In the genomic region with DNA sequence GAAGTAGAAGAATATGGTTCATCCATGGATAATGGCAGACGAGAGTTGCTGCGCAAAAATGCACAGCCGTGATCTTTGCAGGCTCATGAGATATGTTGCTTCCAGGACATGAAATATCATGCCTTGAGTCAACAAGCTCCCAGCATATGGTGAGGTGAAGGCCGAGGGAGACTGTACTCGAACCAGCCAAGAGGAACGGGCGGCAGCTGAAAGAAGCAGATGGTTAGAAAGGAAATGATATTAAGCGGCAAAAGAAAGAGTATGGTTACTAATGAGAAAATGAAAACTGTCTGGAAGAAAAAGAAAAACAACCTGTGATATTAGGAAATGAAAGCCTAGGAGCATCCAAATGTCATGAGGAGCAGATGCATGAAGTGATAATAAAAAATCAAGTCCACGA, we compare ENCODE assay signal across 20 cellular contexts.
DNase-seq lines count a peak whose midpoint lies in the region; ATAC-seq and TF ChIP-seq lines count a peak whose summit lies in the region.
"Had no signal": no experiment of that assay in that cellular context is flagged by ENCODE, and none has a peak within 500 bp of the region (broad histone marks: within the 10 kb centered on the region; RNA-seq: fewer than 3 reads in every experiment).

No MANE protein-coding gene starts in this region.

- H3K36me3 Mint-ChIP-seq in brain = peaks cover 26% of the 10 kb centered on the region
- H3K36me3 Mint-ChIP-seq: CD4-positive, CD25-positive, alpha-beta regulatory T cell; IgD-negative memory B cell had no signal

- no peak for TF ChIP-seq CTCF in brain (conservative IDR thresholded peaks at IDR 0.05)

- H3K4me1 Mint-ChIP-seq in brain = peaks cover 30% of the 10 kb centered on the region
- H3K4me1 Mint-ChIP-seq: CD4-positive, CD25-positive, alpha-beta regulatory T cell; IgD-negative memory B cell; T-helper 17 cell had no signal

- peaks cover 5% of the 10 kb centered on the region for H3K27me3 Mint-ChIP-seq in brain

- ATAC-seq in GM18498 (IDR thresholded peaks at IDR 0.05; ENCODE audit: unreplicated experiment) (no peak), HG03342 (IDR thresholded peaks at IDR 0.05; ENCODE audit: unreplicated experiment) (no peak)
- ATAC-seq: SK-N-SH treated with all-trans-retinoic acid at 6 μM for 48 hours, T-helper 17 cell had no signal

- peak overlapping the region in 4 of 5 experiments; percentile 9 to 51 (median 34) for H3K27ac Mint-ChIP-seq in brain
- H3K27ac Mint-ChIP-seq: IgD-negative memory B cell, T-helper 17 cell had no signal

- DNase-seq in NCI-H82 (lab: John Stamatoyannopoulos, UW) = peak; percentile 42
- DNase-seq in NCI-H82 treated with DMSO at 0.1 percent for 48 hours (lab: John Stamatoyannopoulos, UW; ENCODE audit: unreplicated experiment) = no peak
- DNase-seq in NCI-H446 treated with DMSO at 0.1 percent for 48 hours (lab: John Stamatoyannopoulos, UW) = peak; percentile 80
- no peak for DNase-seq in foreskin melanocyte
- DNase-seq in GOT3 (lab: John Stamatoyannopoulos, UW) = no peak
- DNase-seq: ACHN; BE2C; CD4-positive, CD25-positive, alpha-beta regulatory T cell; EL; GF-D8; MM.1S; NCI-H2081; NCI-H345; NCI-H526 treated with DMSO at 0.1 percent for 48 hours; T-helper 17 cell had no signal

- no peaks in the 10 kb centered on the region for H3K9me3 Mint-ChIP-seq in brain
- H3K9me3 Mint-ChIP-seq: CD4-positive, CD25-positive, alpha-beta regulatory T cell; IgD-negative memory B cell had no signal

- no peak overlapping the region for H3K4me3 Mint-ChIP-seq in brain
- H3K4me3 Mint-ChIP-seq: CD4-positive, CD25-positive, alpha-beta regulatory T cell; IgD-negative memory B cell; T-helper 17 cell had no signal

Comparison
In these comparisons a context has a peak if more than half of its experiments do, and no peak if none do; other contexts are left out.
1. DNase-seq: peak in NCI-H82 (single experiment) and NCI-H446 treated with DMSO at 0.1 percent for 48 hours (single experiment); none in NCI-H82 treated with DMSO at 0.1 percent for 48 hours (single experiment), foreskin melanocyte (single experiment) and GOT3 (single experiment).